ENCODE assay signal across 23 cellular contexts in the genomic region with DNA sequence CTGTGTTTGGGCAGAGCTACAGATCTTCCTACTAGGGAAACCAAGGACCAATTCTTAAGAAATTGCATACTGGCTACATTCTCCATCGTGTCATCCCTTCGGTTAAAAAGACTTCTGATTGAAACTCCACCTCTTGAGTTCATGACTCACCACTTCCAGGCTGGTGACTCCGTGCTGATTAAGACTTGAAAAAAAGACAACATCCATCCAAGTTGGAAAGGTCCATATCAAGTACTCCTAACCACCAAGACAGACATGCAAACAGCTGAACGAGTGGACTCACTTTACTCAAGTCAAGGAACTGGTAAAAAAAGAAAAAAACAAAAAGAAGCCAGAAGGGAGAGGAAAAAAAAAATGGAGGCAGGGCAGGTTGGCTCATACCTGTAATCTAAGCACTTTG.
DNase-seq lines count a peak whose midpoint lies in the region; FAIRE-seq and TF ChIP-seq lines count a peak whose summit lies in the region.
"Had no signal": no experiment of that assay in that cellular context is flagged by ENCODE, and none has a peak within 500 bp of the region (broad histone marks: within the 10 kb centered on the region; RNA-seq: fewer than 3 reads in every experiment).

No MANE protein-coding gene starts in this region.

- no peaks in the 10 kb centered on the region for H3K4me1 Mint-ChIP-seq in chondrocyte (ENCODE audit: low read depth)

- H3K36me3 ChIP-seq in bronchial epithelial cell (ENCODE audit: control insufficient read depth, insufficient read depth, low read length), result no peaks in the 10 kb centered on the region
- H3K36me3 ChIP-seq: BE2C, lower lobe of right lung, pancreas had no signal

- no peak overlapping the region for H3K27ac Mint-ChIP-seq in chondrocyte (ENCODE audit: unreplicated experiment)
- H3K27ac Mint-ChIP-seq: activated CD8-positive, alpha-beta memory T cell treated with anti-CD3 and anti-CD28 coated beads, Interleukin-2, amount 10 ng/mL, durations not matched to agents 7 days and 5 days had no signal

- no peak overlapping the region for H3K4me3 Mint-ChIP-seq in chondrocyte (ENCODE audit: unreplicated experiment)
- H3K4me3 Mint-ChIP-seq: activated CD8-positive, alpha-beta memory T cell treated with anti-CD3 and anti-CD28 coated beads, Interleukin-2, amount 10 ng/mL, durations not matched to agents 7 days and 5 days had no signal

- peaks cover 14% of the 10 kb centered on the region for H3K27me3 Mint-ChIP-seq in chondrocyte (ENCODE audit: low read depth)

- no peaks in the 10 kb centered on the region for H3K27me3 ChIP-seq in bronchial epithelial cell (ENCODE audit: control insufficient read depth, insufficient read depth, low read length)
- H3K27me3 ChIP-seq: BE2C, pancreas, testis had no signal

- H3K36me3 Mint-ChIP-seq in chondrocyte (ENCODE audit: low read depth), result peaks cover 1% of the 10 kb centered on the region
- H3K36me3 Mint-ChIP-seq: activated CD8-positive, alpha-beta memory T cell treated with anti-CD3 and anti-CD28 coated beads, Interleukin-2, amount 10 ng/mL, durations not matched to agents 7 days and 5 days had no signal

- TF ChIP-seq CTCF in bronchial epithelial cell (IDR thresholded peaks at IDR 0.05; ENCODE audit: insufficient read depth, low read length, severe bottlenecking) (no peak), chondrocyte (IDR thresholded peaks at IDR 0.05) (no peak)

- DNase-seq in Daoy (ENCODE audit: low read depth) (peak; percentile 60), HT1080 (ENCODE audit: low read depth) (peak; percentile 92), bronchial epithelial cell (ENCODE audit: low read depth) (peak; percentile 65), kidney tubule cell (ENCODE audit: low spot score) (peak; percentile 33), medulla oblongata (ENCODE audit: extremely low spot score) (no peak), glomerular visceral epithelial cell (ENCODE audit: extremely low spot score) (no peak), chondrocyte (ENCODE audit: low spot score) (no peak), NCI-H1105 treated with DMSO at 0.1 percent for 48 hours (lab: John Stamatoyannopoulos, UW) (no peak)
- DNase-seq: activated CD4-positive, CD25-positive, alpha-beta regulatory T cell treated with anti-CD3 and anti-CD28 coated beads, Interleukin-2, amount 50 U/mL, for 72 hours; activated CD8-positive, alpha-beta memory T cell treated with anti-CD3 and anti-CD28 coated beads, Interleukin-2, amount 10 ng/mL, durations not matched to agents 7 days and 5 days; activated effector memory CD4-positive, alpha-beta T cell treated with Interleukin-2 at 50 U/mL for 16 hours; amniotic stem cell; BE2C; cerebellar nuclear complex; DMS 273 treated with DMSO at 0.1 percent for 48 hours; lower lobe of right lung; NCI-H69; OCI-M1; pancreas; stimulated activated CD4-positive, alpha-beta T cell treated with anti-CD3 and anti-CD28 coated beads, Interleukin-4, amount 100 ng/mL, for 1 hour; T-helper 9 cell; testis had no signal

- no peak for FAIRE-seq in bronchial epithelial cell (lab: Jason Lieb, UNC)
- FAIRE-seq: endometrium, pancreas had no signal

- H3K4me3 ChIP-seq in bronchial epithelial cell (ENCODE audit: low read depth, low read length), result no peak overlapping the region
- H3K4me3 ChIP-seq: lower lobe of right lung, pancreas, testis had no signal

- H3K9me3 Mint-ChIP-seq in chondrocyte (ENCODE audit: low read depth), result peaks cover 16% of the 10 kb centered on the region

Comparison
In these comparisons a context has a peak if more than half of its experiments do, and no peak if none do; other contexts are left out.
1. DNase-seq: peak in Daoy (single experiment), HT1080 (single experiment), bronchial epithelial cell (single experiment) and kidney tubule cell (single experiment); none in medulla oblongata (single experiment), glomerular visceral epithelial cell (single experiment), chondrocyte (single experiment) and NCI-H1105 treated with DMSO at 0.1 percent for 48 hours (single experiment).